In genomic region chr7:142739927-142740492, GRCh38 we compare ENCODE assay signal across 9 cellular contexts. TPM values are rescaled to one million over a fixed set of nuclear protein-coding genes. Genes with fewer than 3 reads are reported as not detected.
DNase-seq lines count a peak whose midpoint lies in the region; ATAC-seq and TF ChIP-seq lines count a peak whose summit lies in the region.
"Had no signal": no experiment of that assay in that cellular context is flagged by ENCODE, and none has a peak within 500 bp of the region (broad histone marks: within the 10 kb centered on the region; RNA-seq: fewer than 3 reads in every experiment).

No MANE protein-coding gene starts in this region.

- H3K4me3 Mint-ChIP-seq in activated CD4-positive, alpha-beta T cell treated with anti-CD3 and anti-CD28 coated beads, Interleukin-2, amount 10 ng/mL, durations not matched to agents 7 days and 5 days: peak overlapping the region; percentile 51
- peak overlapping the region; percentile 13 to 69 (median 39) for H3K4me3 Mint-ChIP-seq in naive thymus-derived CD4-positive, alpha-beta T cell

- no peaks in the 10 kb centered on the region for H3K9me3 ChIP-seq in HEK293 (ENCODE audit: control insufficient read depth, insufficient read depth, low read depth, low read length)
- H3K9me3 ChIP-seq in naive thymus-derived CD4-positive, alpha-beta T cell (ENCODE audit: control insufficient read depth in 2 of 3, low read length in 3 of 3): no peaks in the 10 kb centered on the region

- no peak overlapping the region for H3K27ac ChIP-seq in HEK293 (ENCODE audit: extremely low read depth, low read depth, low read length)
- no peak overlapping the region for H3K27ac ChIP-seq in naive thymus-derived CD4-positive, alpha-beta T cell (ENCODE audit: low read depth, low read length)

- POLR2A ChIA-PET in activated CD4-positive, alpha-beta T cell treated with anti-CD3 and anti-CD28 coated beads, Interleukin-2, amount 10 ng/mL, durations not matched to agents 7 days and 5 days (lab: Charles Lee): no interaction called here
- POLR2A ChIA-PET in HEK293 (lab: Yijun Ruan, JAX): no interaction called here
- POLR2A ChIA-PET in naive thymus-derived CD4-positive, alpha-beta T cell (lab: Charles Lee): interaction anchor here (1.1 kb wide), 1 partner anchor 68 kb away, joined by 4 read pairs; no protein-coding TSS in a partner anchor

- H3K36me3 Mint-ChIP-seq in activated CD4-positive, alpha-beta T cell treated with anti-CD3 and anti-CD28 coated beads, Interleukin-2, amount 10 ng/mL, durations not matched to agents 7 days and 5 days (ENCODE audit: low read depth): no peaks in the 10 kb centered on the region
- no peaks in the 10 kb centered on the region for H3K36me3 Mint-ChIP-seq in naive thymus-derived CD4-positive, alpha-beta T cell

- H3K27ac Mint-ChIP-seq in activated CD4-positive, alpha-beta T cell treated with anti-CD3 and anti-CD28 coated beads, Interleukin-2, amount 10 ng/mL, durations not matched to agents 7 days and 5 days: peak overlapping the region; percentile 50
- peak overlapping the region in 5 of 9 donors; percentile 46 to 88 (median 67) for H3K27ac Mint-ChIP-seq in naive thymus-derived CD4-positive, alpha-beta T cell

- no peaks in the 10 kb centered on the region for H3K27me3 ChIP-seq in naive thymus-derived CD4-positive, alpha-beta T cell (ENCODE audit: control insufficient read depth in 2 of 2, insufficient read depth in 2 of 2, low read length in 2 of 2)

- DNase-seq in activated CD4-positive, alpha-beta T cell treated with anti-CD3 and anti-CD28 coated beads, Interleukin-2, amount 10 ng/mL, durations not matched to agents 7 days and 5 days: no peak
- DNase-seq in activated CD4-positive, alpha-beta T cell treated with anti-CD3 and anti-CD28 coated beads, Interleukin-2, amount 50 U/mL, for 1 hour: no peak
- DNase-seq in MV-4-11 (lab: John Stamatoyannopoulos, UW): peak; percentile 26
- DNase-seq in naive thymus-derived CD4-positive, alpha-beta T cell: peak in 1 of 9 donors; percentile 18
- no peak for DNase-seq in left cardiac atrium
- DNase-seq in DMS 273 treated with DMSO at 0.1 percent for 48 hours (lab: John Stamatoyannopoulos, UW): no peak
- DNase-seq in SKM-1 treated with dmso at 0.1 percent for 144 hours (lab: John Stamatoyannopoulos, UW; ENCODE audit: unreplicated experiment): no peak
- DNase-seq: NCI-H2081 treated with DMSO at 0.1 percent for 48 hours had no signal

- peak; percentile 16; the same call in 1 of the 2 replicates for TF ChIP-seq CTCF in HEK293 (tag by site-specific recombination; IDR thresholded peaks at IDR 0.05)

- intact Hi-C loops in naive thymus-derived CD4-positive, alpha-beta T cell (cut with micrococcal nuclease): no loop called here
- intact Hi-C loops in left cardiac atrium (cut with DNase I): no loop called here

- no peak overlapping the region for H3K4me3 ChIP-seq in HEK293 (ENCODE audit: low read depth, low read length)
- H3K4me3 ChIP-seq in naive thymus-derived CD4-positive, alpha-beta T cell (ENCODE audit: low read length): no peak overlapping the region

- peak; percentile 50 for ATAC-seq in naive thymus-derived CD4-positive, alpha-beta T cell
- no peak for ATAC-seq in left cardiac atrium

- H3K27me3 Mint-ChIP-seq in activated CD4-positive, alpha-beta T cell treated with anti-CD3 and anti-CD28 coated beads, Interleukin-2, amount 10 ng/mL, durations not matched to agents 7 days and 5 days: peaks cover 3% of the 10 kb centered on the region
- H3K27me3 Mint-ChIP-seq in naive thymus-derived CD4-positive, alpha-beta T cell: peaks cover 0 to 7% (median 0%) of the 10 kb centered on the region in 5 donors

- CTCF ChIA-PET in activated CD4-positive, alpha-beta T cell treated with anti-CD3 and anti-CD28 coated beads, Interleukin-2, amount 10 ng/mL, durations not matched to agents 7 days and 5 days (lab: Charles Lee): no interaction called here
- CTCF ChIA-PET in HEK293 (lab: Yijun Ruan, JAX): interaction anchor here (2.0 kb wide), 1 partner anchor 43 kb away, joined by 5 read pairs; no protein-coding TSS in a partner anchor
- CTCF ChIA-PET in naive thymus-derived CD4-positive, alpha-beta T cell (lab: Charles Lee): no interaction called here

- no peaks in the 10 kb centered on the region for H3K9me3 Mint-ChIP-seq in activated CD4-positive, alpha-beta T cell treated with anti-CD3 and anti-CD28 coated beads, Interleukin-2, amount 10 ng/mL, durations not matched to agents 7 days and 5 days
- peaks cover 0 to 1% (median 0%) of the 10 kb centered on the region in 11 donors for H3K9me3 Mint-ChIP-seq in naive thymus-derived CD4-positive, alpha-beta T cell

- H3K4me1 Mint-ChIP-seq in activated CD4-positive, alpha-beta T cell treated with anti-CD3 and anti-CD28 coated beads, Interleukin-2, amount 10 ng/mL, durations not matched to agents 7 days and 5 days: peaks cover 4% of the 10 kb centered on the region
- H3K4me1 Mint-ChIP-seq in naive thymus-derived CD4-positive, alpha-beta T cell: peaks cover 0 to 9% (median 5%) of the 10 kb centered on the region in 7 donors

- no peaks in the 10 kb centered on the region for H3K36me3 ChIP-seq in HEK293 (ENCODE audit: control insufficient read depth in 2 of 2, insufficient read depth in 1 of 2, low read length in 2 of 2)
- no peaks in the 10 kb centered on the region for H3K36me3 ChIP-seq in naive thymus-derived CD4-positive, alpha-beta T cell (ENCODE audit: control insufficient read depth in 2 of 3, insufficient read depth in 3 of 3, low read length in 3 of 3)

- H3K4me1 ChIP-seq in HEK293 (ENCODE audit: control insufficient read depth, insufficient read depth, low read length): no peaks in the 10 kb centered on the region
- H3K4me1 ChIP-seq in naive thymus-derived CD4-positive, alpha-beta T cell (ENCODE audit: control insufficient read depth in 2 of 2, insufficient read depth in 2 of 2, low read length in 2 of 2): no peaks in the 10 kb centered on the region

TF ChIP-seq in HEK293, 187 proteins besides CTCF, POLR2A, EP300 and RAD21:
- TF ChIP-seq ZNF239 (tag by site-specific recombination; IDR thresholded peaks at IDR 0.05) (no peak), SCRT2 (tag by site-specific recombination; IDR thresholded peaks at IDR 0.05) (peak; percentile 55; the same call in 1 of the 2 replicates)

RNA-seq across cellular contexts. Expression of gene PRSS1, which starts 9.3 kb away (rescaled TPM):
- not detected for total RNA-seq in activated CD4-positive, alpha-beta T cell treated with anti-CD3 and anti-CD28 coated beads, Interleukin-2, amount 10 ng/mL, durations not matched to agents 7 days and 5 days
- total RNA-seq in naive thymus-derived CD4-positive, alpha-beta T cell: not detected
- polyA plus RNA-seq in naive thymus-derived CD4-positive, alpha-beta T cell: not detected
- not detected for total RNA-seq in left cardiac atrium

RNA-seq across cellular contexts. Expression of gene PRSS2, which starts 30.8 kb away (rescaled TPM):
- total RNA-seq in activated CD4-positive, alpha-beta T cell treated with anti-CD3 and anti-CD28 coated beads, Interleukin-2, amount 10 ng/mL, durations not matched to agents 7 days and 5 days: not detected
- total RNA-seq in naive thymus-derived CD4-positive, alpha-beta T cell: not detected
- polyA plus RNA-seq in naive thymus-derived CD4-positive, alpha-beta T cell: not detected
- total RNA-seq in left cardiac atrium: not detected
